Comparison of ENCODE assay signal across 34 cellular contexts in the genomic region with DNA sequence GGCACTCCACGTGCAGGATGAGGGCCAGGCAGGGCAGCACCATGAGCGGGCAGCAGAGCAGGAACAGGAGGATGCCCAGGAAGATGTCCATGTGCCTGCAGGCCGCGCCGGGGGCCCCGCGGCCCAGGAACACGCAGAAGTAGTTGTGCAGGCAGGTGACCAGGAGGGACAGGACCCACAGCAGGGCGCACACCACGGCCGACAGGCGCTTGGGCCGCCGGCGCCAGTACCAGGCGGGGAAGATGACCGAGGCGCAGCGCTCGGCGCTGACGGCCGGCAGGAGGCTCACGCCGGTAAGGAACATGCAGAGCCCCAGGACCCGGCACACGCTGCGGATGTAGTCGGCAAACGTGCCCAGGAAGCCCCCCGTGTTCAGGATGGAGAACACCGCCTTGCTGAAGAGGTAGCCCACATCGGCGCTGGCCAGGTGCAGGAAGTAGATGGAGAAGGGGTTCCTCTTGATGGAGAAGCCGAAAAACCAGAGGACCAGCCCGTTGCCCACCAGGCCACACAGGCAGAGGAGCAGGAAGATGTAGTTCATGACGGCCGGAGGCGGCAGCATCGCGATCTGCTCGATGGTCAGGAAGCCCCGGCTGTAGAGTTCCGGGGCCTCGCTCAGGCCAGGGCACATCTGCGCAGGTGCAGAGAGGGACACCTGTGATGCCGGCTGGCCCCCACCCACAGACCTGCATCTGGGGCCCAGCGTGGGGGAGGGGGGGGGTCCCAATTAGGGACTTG. TPM values are rescaled to one million over a fixed set of nuclear protein-coding genes. Genes with fewer than 3 reads are reported as not detected.
DNase-seq lines count a peak whose midpoint lies in the region; ATAC-seq and TF ChIP-seq lines count a peak whose summit lies in the region.
"Had no signal": no experiment of that assay in that cellular context is flagged by ENCODE, and none has a peak within 500 bp of the region (broad histone marks: within the 10 kb centered on the region; RNA-seq: fewer than 3 reads in every experiment).

No MANE protein-coding gene starts in this region.

- WGBS in sigmoid colon, 2 donors: 91 to 92% methylated on average over 48 of the region's 48 CpGs

- H3K4me1 ChIP-seq in sigmoid colon: peaks cover 0 to 99% (median 98%) of the 10 kb centered on the region in 4 donors

- no peaks in the 10 kb centered on the region for H3K9me3 ChIP-seq in sigmoid colon
- H3K9me3 ChIP-seq: BE2C, breast epithelium, pancreas, right lobe of liver, SJSA1 had no signal

- peaks cover 21% of the 10 kb centered on the region for H3K4me1 Mint-ChIP-seq in progenitor cell of endocrine pancreas (ENCODE audit: low read depth)
- H3K4me1 Mint-ChIP-seq: activated CD8-positive, alpha-beta memory T cell treated with anti-CD3 and anti-CD28 coated beads, Interleukin-2, amount 10 ng/mL, durations not matched to agents 7 days and 5 days; activated naive CD4-positive, alpha-beta T cell treated with anti-CD3 and anti-CD28 coated beads, Interleukin-2, amount 10 ng/mL, durations not matched to agents 7 days and 5 days; stimulated activated naive B cell treated with anti-CD40 and anti-IgM and Interleukin-4, amounts not matched to agents 10 μg/mL and 1 μg/mL and 100 μg/mL, for 72 hours had no signal

- DNase-seq in cardiac septum (ENCODE audit: low spot score) (peak; percentile 68), left cardiac atrium (no peak), left lobe of liver (ENCODE audit: low spot score) (peak; percentile 44), sigmoid colon (peak; percentile 69), progenitor cell of endocrine pancreas (ENCODE audit: low spot score, unreplicated experiment) (no peak), GM20000 (ENCODE audit: low spot score) (no peak), pons (ENCODE audit: low spot score) (no peak)
- DNase-seq: activated CD4-positive, alpha-beta T cell treated with anti-CD3 and anti-CD28 coated beads, Interleukin-2, amount 50 U/mL, for 1 hour; activated CD8-positive, alpha-beta memory T cell treated with anti-CD3 and anti-CD28 coated beads, Interleukin-2, amount 10 ng/mL, durations not matched to agents 7 days and 5 days; activated naive CD4-positive, alpha-beta T cell treated with anti-CD3 and anti-CD28 coated beads, Interleukin-2, amount 10 ng/mL, durations not matched to agents 7 days and 5 days; amygdala; BE2C; DMS53; effector memory CD8-positive, alpha-beta T cell; hypothalamus; NCI-H1048; NCI-H2029; NCI-H524 treated with DMSO at 0.1 percent for 48 hours; stimulated activated naive B cell treated with anti-CD40 and anti-IgM and Interleukin-4, amounts not matched to agents 10 μg/mL and 1 μg/mL and 100 μg/mL, for 72 hours had no signal

- no peaks in the 10 kb centered on the region for H3K27me3 Mint-ChIP-seq in progenitor cell of endocrine pancreas

- TF ChIP-seq POLR2A in sigmoid colon (IDR thresholded peaks at IDR 0.05): no peak

- no peaks in the 10 kb centered on the region for H3K36me3 Mint-ChIP-seq in progenitor cell of endocrine pancreas (ENCODE audit: insufficient read depth)
- H3K36me3 Mint-ChIP-seq: activated CD8-positive, alpha-beta memory T cell treated with anti-CD3 and anti-CD28 coated beads, Interleukin-2, amount 10 ng/mL, durations not matched to agents 7 days and 5 days; activated naive CD4-positive, alpha-beta T cell treated with anti-CD3 and anti-CD28 coated beads, Interleukin-2, amount 10 ng/mL, durations not matched to agents 7 days and 5 days; natural killer cell treated with Interleukin-12 subunit alpha and Interleukin-12 subunit beta and Interleukin-15 and Interleukin-18, amount 100 ng/mL, for 72 hours; stimulated activated naive B cell treated with anti-CD40 and anti-IgM and Interleukin-4, amounts not matched to agents 10 μg/mL and 1 μg/mL and 100 μg/mL, for 72 hours; WTC11 had no signal

- H3K9me3 Mint-ChIP-seq in progenitor cell of endocrine pancreas (ENCODE audit: low read depth): no peaks in the 10 kb centered on the region
- H3K9me3 Mint-ChIP-seq: activated naive CD4-positive, alpha-beta T cell treated with anti-CD3 and anti-CD28 coated beads, Interleukin-2, amount 10 ng/mL, durations not matched to agents 7 days and 5 days; effector memory CD8-positive, alpha-beta T cell; natural killer cell treated with Interleukin-12 subunit alpha and Interleukin-12 subunit beta and Interleukin-15 and Interleukin-18, amount 100 ng/mL, for 72 hours; stimulated activated naive B cell treated with anti-CD40 and anti-IgM and Interleukin-4, amounts not matched to agents 10 μg/mL and 1 μg/mL and 100 μg/mL, for 72 hours; WTC11 had no signal

- ATAC-seq in left cardiac atrium: no peak
- no peak for ATAC-seq in left lobe of liver
- no peak for ATAC-seq in GM19463 (IDR thresholded peaks at IDR 0.05; ENCODE audit: unreplicated experiment)
- ATAC-seq: activated CD8-positive, alpha-beta memory T cell treated with anti-CD3 and anti-CD28 coated beads, Interleukin-2, amount 10 ng/mL, durations not matched to agents 7 days and 5 days; effector memory CD8-positive, alpha-beta T cell; esophagus mucosa; HCT116; natural killer cell treated with Interleukin-12 subunit alpha and Interleukin-12 subunit beta and Interleukin-15 and Interleukin-18, amount 100 ng/mL, for 72 hours; pancreas; right lobe of liver; stimulated activated naive B cell treated with anti-CD40 and anti-IgM and Interleukin-4, amounts not matched to agents 10 μg/mL and 1 μg/mL and 100 μg/mL, for 72 hours; WTC11 had no signal

- TF ChIP-seq EP300 in sigmoid colon (IDR thresholded peaks at IDR 0.05): no peak

- H3K36me3 ChIP-seq in sigmoid colon: peaks cover 26 to 56% (median 31%) of the 10 kb centered on the region in 4 donors
- H3K36me3 ChIP-seq: BE2C, breast epithelium, pancreas, right lobe of liver had no signal

- intact Hi-C loops in cardiac septum (cut with DNase I): no loop called here
- intact Hi-C loops in left cardiac atrium (cut with DNase I): no loop called here
- intact Hi-C loops in sigmoid colon (cut with DNase I): no loop called here

- no peak overlapping the region for H3K4me3 Mint-ChIP-seq in progenitor cell of endocrine pancreas (ENCODE audit: low read depth)
- H3K4me3 Mint-ChIP-seq: activated CD8-positive, alpha-beta memory T cell treated with anti-CD3 and anti-CD28 coated beads, Interleukin-2, amount 10 ng/mL, durations not matched to agents 7 days and 5 days; activated naive CD4-positive, alpha-beta T cell treated with anti-CD3 and anti-CD28 coated beads, Interleukin-2, amount 10 ng/mL, durations not matched to agents 7 days and 5 days; effector memory CD8-positive, alpha-beta T cell; natural killer cell treated with Interleukin-12 subunit alpha and Interleukin-12 subunit beta and Interleukin-15 and Interleukin-18, amount 100 ng/mL, for 72 hours; stimulated activated naive B cell treated with anti-CD40 and anti-IgM and Interleukin-4, amounts not matched to agents 10 μg/mL and 1 μg/mL and 100 μg/mL, for 72 hours; WTC11 had no signal

- H3K27ac ChIP-seq in sigmoid colon: peak overlapping the region; percentile 91 to 100 (median 98)
- H3K27ac ChIP-seq: pancreas, SJSA1 had no signal

- H3K27ac Mint-ChIP-seq in progenitor cell of endocrine pancreas: no peak overlapping the region
- H3K27ac Mint-ChIP-seq: activated CD8-positive, alpha-beta memory T cell treated with anti-CD3 and anti-CD28 coated beads, Interleukin-2, amount 10 ng/mL, durations not matched to agents 7 days and 5 days; activated naive CD4-positive, alpha-beta T cell treated with anti-CD3 and anti-CD28 coated beads, Interleukin-2, amount 10 ng/mL, durations not matched to agents 7 days and 5 days; effector memory CD8-positive, alpha-beta T cell; natural killer cell treated with Interleukin-12 subunit alpha and Interleukin-12 subunit beta and Interleukin-15 and Interleukin-18, amount 100 ng/mL, for 72 hours; stimulated activated naive B cell treated with anti-CD40 and anti-IgM and Interleukin-4, amounts not matched to agents 10 μg/mL and 1 μg/mL and 100 μg/mL, for 72 hours; WTC11 had no signal

- no peak overlapping the region for H3K4me3 ChIP-seq in sigmoid colon
- H3K4me3 ChIP-seq: breast epithelium, pancreas, right lobe of liver, SJSA1 had no signal

- no peaks in the 10 kb centered on the region for H3K27me3 ChIP-seq in sigmoid colon
- H3K27me3 ChIP-seq: BE2C, pancreas, right lobe of liver, SJSA1 had no signal

- TF ChIP-seq CTCF in sigmoid colon (IDR thresholded peaks at IDR 0.05): no peak
- TF ChIP-seq CTCF in progenitor cell of endocrine pancreas (IDR thresholded peaks at IDR 0.05; ENCODE audit: unreplicated experiment): no peak
- TF ChIP-seq CTCF in GM20000 (IDR thresholded peaks at IDR 0.05; ENCODE audit: extremely low read depth, missing control alignments): no peak

RNA-seq across cellular contexts. Expression of gene MRGPRF, which starts 7.2 kb away (rescaled TPM):
- 2.3 TPM for total RNA-seq in cardiac septum
- total RNA-seq in left cardiac atrium: 10 to 100 TPM; 12.4 to 13.3 TPM
- 3.4 TPM for total RNA-seq in left lobe of liver
- total RNA-seq in sigmoid colon: 100 to 1,000 TPM; 118 to 263 (median 138) TPM
- polyA plus RNA-seq in sigmoid colon: 10 to 100 TPM in 1 of 3 donors, 1 to 10 TPM in 2; 1.8 to 18.7 (median 4.2) TPM
- 0.24 and 0.41 TPM in 2 replicates for total RNA-seq in progenitor cell of endocrine pancreas
- total RNA-seq: activated CD8-positive, alpha-beta memory T cell treated with anti-CD3 and anti-CD28 coated beads, Interleukin-2, amount 10 ng/mL, durations not matched to agents 7 days and 5 days; G401; natural killer cell treated with Interleukin-12 subunit alpha and Interleukin-12 subunit beta and Interleukin-15 and Interleukin-18, amount 100 ng/mL, for 72 hours had no signal

RNA-seq across cellular contexts. Expression of gene MRGPRD, which starts 25.0 kb away (rescaled TPM):
- total RNA-seq in cardiac septum: not detected
- total RNA-seq in left cardiac atrium: not detected
- not detected for total RNA-seq in left lobe of liver
- 1 to 10 TPM in 3 of 4 donors, not detected in 1; 1.9 to 2.2 (median 2.1) TPM for total RNA-seq in sigmoid colon
- polyA plus RNA-seq in sigmoid colon: not detected
- total RNA-seq in progenitor cell of endocrine pancreas: not detected in 2 replicates
- total RNA-seq: A673; activated CD8-positive, alpha-beta memory T cell treated with anti-CD3 and anti-CD28 coated beads, Interleukin-2, amount 10 ng/mL, durations not matched to agents 7 days and 5 days; breast epithelium; esophagus mucosa; G401; HT-29; liver; mononuclear cell; natural killer cell treated with Interleukin-12 subunit alpha and Interleukin-12 subunit beta and Interleukin-15 and Interleukin-18, amount 100 ng/mL, for 72 hours; pancreas; right lobe of liver; SJSA1; temporal lobe; WTC11 had no signal
- polyA plus RNA-seq: liver, pancreas had no signal

RNA-seq across cellular contexts. Expression of gene TPCN2, which starts 42.9 kb away (rescaled TPM):
- total RNA-seq in cardiac septum (12.5 TPM), left cardiac atrium (1 to 10 TPM; 7.3 to 9.7 TPM), left lobe of liver (35.0 TPM), sigmoid colon (10 to 100 TPM; 17.5 to 43.5 (median 25.3) TPM), progenitor cell of endocrine pancreas (19.7 and 20.9 TPM in 2 replicates)
- polyA plus RNA-seq in sigmoid colon: 10 to 100 TPM in 1 of 3 donors, 1 to 10 TPM in 2; 1.6 to 14.4 (median 1.8) TPM

Comparison
In these comparisons a context has a peak if more than half of its experiments do, and no peak if none do; other contexts are left out.
1. DNase-seq: peak in cardiac septum (single experiment), left lobe of liver (single experiment) and sigmoid colon (single experiment); none in left cardiac atrium (single experiment), progenitor cell of endocrine pancreas (single experiment), GM20000 (single experiment) and pons (single experiment).
2. RNA of gene MRGPRF, which starts 7.2 kb away (total RNA-seq): 118 to 263 TPM in sigmoid colon; 12.4 to 13.3 TPM in left cardiac atrium, 3.4 TPM in left lobe of liver (single experiment), 2.3 TPM in cardiac septum (single experiment) and 0.24 to 0.41 TPM in progenitor cell of endocrine pancreas; every median in the first group is over 4 times any median in the second.